ENCODE assay signal across 8 cellular contexts in genomic region chr16:72875291-72876036, GRCh38.
DNase-seq lines count a peak whose midpoint lies in the region; ATAC-seq, FAIRE-seq and TF ChIP-seq lines count a peak whose summit lies in the region.

No MANE protein-coding gene starts in this region.

- CTCF ChIA-PET in Calu3 (lab: Charles Lee) = interaction anchor here (0.6 kb wide), 2 partner anchors 109 to 151 kb away, joined by 3 to 7 read pairs; no protein-coding TSS in a partner anchor

- intact Hi-C loops in Calu3 (cut with micrococcal nuclease; ENCODE audit: unreplicated experiment) (loop anchor here (1.0 kb wide), 1 partner anchor 43 kb away; no protein-coding TSS in a partner anchor), sciatic nerve (cut with DNase I) (no loop called here)

- FAIRE-seq in bronchial epithelial cell (lab: Jason Lieb, UNC) = no peak

- H3K36me3 ChIP-seq in bronchial epithelial cell (ENCODE audit: control insufficient read depth, insufficient read depth, low read length) = peaks cover 2% of the 10 kb centered on the region

- TF ChIP-seq CTCF in Calu3 (IDR thresholded peaks at IDR 0.05; ENCODE audit: unreplicated experiment) = no peak
- no peak for TF ChIP-seq CTCF in bronchial epithelial cell (IDR thresholded peaks at IDR 0.05; ENCODE audit: insufficient read depth, low read length, severe bottlenecking)
- TF ChIP-seq CTCF in osteocyte (IDR thresholded peaks at IDR 0.05) = no peak

- H3K4me3 ChIP-seq in bronchial epithelial cell (ENCODE audit: low read depth, low read length) = no peak overlapping the region

- no peak for ATAC-seq in sciatic nerve

- H3K27ac Mint-ChIP-seq in Calu3 (ENCODE audit: unreplicated experiment) (peak overlapping the region; percentile 17), osteocyte (ENCODE audit: unreplicated experiment) (peak overlapping the region; percentile 98)

- no peaks in the 10 kb centered on the region for H3K27me3 ChIP-seq in bronchial epithelial cell (ENCODE audit: control insufficient read depth, insufficient read depth, low read length)

- no TSS peak for BruUV-seq in Calu3 (replicated peaks; lab: Mats Ljungman, UMichigan)

- H3K27me3 Mint-ChIP-seq in Calu3 (ENCODE audit: unreplicated experiment) = no peaks in the 10 kb centered on the region
- no peaks in the 10 kb centered on the region for H3K27me3 Mint-ChIP-seq in osteocyte (ENCODE audit: unreplicated experiment)

- H3K4me3 Mint-ChIP-seq in Calu3 (ENCODE audit: low read depth, unreplicated experiment) = no peak overlapping the region
- peak overlapping the region; percentile 30 for H3K4me3 Mint-ChIP-seq in osteocyte (ENCODE audit: unreplicated experiment)

- H3K9me3 Mint-ChIP-seq in Calu3 (ENCODE audit: low read depth, unreplicated experiment) (no peaks in the 10 kb centered on the region), osteocyte (ENCODE audit: unreplicated experiment) (no peaks in the 10 kb centered on the region)

- H3K36me3 Mint-ChIP-seq in Calu3 (ENCODE audit: insufficient read depth, unreplicated experiment) (peaks cover 11% of the 10 kb centered on the region), osteocyte (ENCODE audit: unreplicated experiment) (peaks cover 16% of the 10 kb centered on the region)

- H3K4me1 Mint-ChIP-seq in Calu3 (ENCODE audit: low read depth, unreplicated experiment) (peaks cover 29% of the 10 kb centered on the region), osteocyte (ENCODE audit: unreplicated experiment) (peaks cover 57% of the 10 kb centered on the region)

- DNase-seq in Calu3 (peak; percentile 21), LoVo (ENCODE audit: low spot score) (peak; percentile 59), bronchial epithelial cell (ENCODE audit: low read depth) (peak; percentile 37), osteocyte (ENCODE audit: extremely low spot score, unreplicated experiment) (no peak), midbrain (lab: John Stamatoyannopoulos, UW) (no peak), COLO668 (lab: John Stamatoyannopoulos, UW; ENCODE audit: unreplicated experiment) (no peak), sciatic nerve (ENCODE audit: low spot score) (no peak), HPDE6-E6E7 (ENCODE audit: extremely low spot score) (no peak)

Comparison
In these comparisons a context has a peak if more than half of its experiments do, and no peak if none do; other contexts are left out.
1. DNase-seq: peak in Calu3 (single experiment), LoVo (single experiment) and bronchial epithelial cell (single experiment); none in osteocyte (single experiment), midbrain (single experiment), COLO668 (single experiment), sciatic nerve (single experiment) and HPDE6-E6E7 (single experiment).